20 cellular contexts compared by ENCODE assay signal in genomic region chr12:49942512-49942893, GRCh38. TPM values are rescaled to one million over a fixed set of nuclear protein-coding genes. Genes with fewer than 3 reads are reported as not detected.
"Had no signal": no experiment of that assay in that cellular context is flagged by ENCODE, and none has a peak within 500 bp of the region (broad histone marks: within the 10 kb centered on the region; RNA-seq: fewer than 3 reads in every experiment).

No MANE protein-coding gene starts in this region.

- H3K27ac Mint-ChIP-seq: activated B cell treated with CpG ODN at 0.5 μM for 24 hours; activated naive CD8-positive, alpha-beta T cell treated with anti-CD3 and anti-CD28 coated beads, Interleukin-2, amount 10 ng/mL, durations not matched to agents 7 days and 5 days; immature natural killer cell had no signal

- ATAC-seq: effector memory CD8-positive, alpha-beta T cell; gastrocnemius medialis; heart left ventricle; natural killer cell treated with Interleukin-12 subunit alpha and Interleukin-12 subunit beta and Interleukin-15 and Interleukin-18, amount 100 ng/mL, for 72 hours; right lobe of liver; SK-N-SH treated with all-trans-retinoic acid at 6 μM for 48 hours had no signal

- H3K36me3 ChIP-seq: gastrocnemius medialis, heart left ventricle, right lobe of liver, stomach had no signal

- H3K4me3 ChIP-seq: gastrocnemius medialis, heart left ventricle, right lobe of liver, stomach, testis had no signal

- H3K4me3 Mint-ChIP-seq: activated B cell treated with CpG ODN at 0.5 μM for 24 hours; activated naive CD8-positive, alpha-beta T cell treated with anti-CD3 and anti-CD28 coated beads, Interleukin-2, amount 10 ng/mL, durations not matched to agents 7 days and 5 days; effector memory CD8-positive, alpha-beta T cell; immature natural killer cell; natural killer cell treated with Interleukin-12 subunit alpha and Interleukin-12 subunit beta and Interleukin-15 and Interleukin-18, amount 100 ng/mL, for 72 hours had no signal

- FAIRE-seq: TTC549 had no signal

- H3K27me3 ChIP-seq: gastrocnemius medialis, heart left ventricle, right lobe of liver, stomach, testis had no signal

- H3K9me3 ChIP-seq: gastrocnemius medialis, heart left ventricle, right lobe of liver, stomach, testis had no signal

- H3K4me1 ChIP-seq: gastrocnemius medialis had no signal

- H3K36me3 Mint-ChIP-seq: activated naive CD8-positive, alpha-beta T cell treated with anti-CD3 and anti-CD28 coated beads, Interleukin-2, amount 10 ng/mL, durations not matched to agents 7 days and 5 days; immature natural killer cell; natural killer cell treated with Interleukin-12 subunit alpha and Interleukin-12 subunit beta and Interleukin-15 and Interleukin-18, amount 100 ng/mL, for 72 hours had no signal

- H3K27me3 Mint-ChIP-seq: effector memory CD8-positive, alpha-beta T cell had no signal

- DNase-seq: activated B cell treated with CpG ODN at 0.5 μM for 24 hours; activated CD4-positive, alpha-beta T cell treated with anti-CD3 and anti-CD28 coated beads for 48 hours; effector memory CD8-positive, alpha-beta T cell; gastrocnemius medialis; heart left ventricle; immature natural killer cell; mesenchymal stem cell; testis had no signal

- H3K9me3 Mint-ChIP-seq: activated B cell treated with CpG ODN at 0.5 μM for 24 hours; activated naive CD8-positive, alpha-beta T cell treated with anti-CD3 and anti-CD28 coated beads, Interleukin-2, amount 10 ng/mL, durations not matched to agents 7 days and 5 days; effector memory CD8-positive, alpha-beta T cell; immature natural killer cell; natural killer cell treated with Interleukin-12 subunit alpha and Interleukin-12 subunit beta and Interleukin-15 and Interleukin-18, amount 100 ng/mL, for 72 hours had no signal

- H3K27ac ChIP-seq: gastrocnemius medialis, heart left ventricle, right lobe of liver, stomach, testis had no signal

RNA-seq across cellular contexts. Expression of gene AQP2, which starts 8.0 kb away (rescaled TPM):
- total RNA-seq: activated B cell treated with CpG ODN at 0.5 μM for 24 hours; activated naive CD8-positive, alpha-beta T cell treated with anti-CD3 and anti-CD28 coated beads, Interleukin-2, amount 10 ng/mL, durations not matched to agents 7 days and 5 days; gastrocnemius medialis; heart left ventricle; liver; natural killer cell treated with Interleukin-12 subunit alpha and Interleukin-12 subunit beta and Interleukin-15 and Interleukin-18, amount 100 ng/mL, for 72 hours; osteoblast; pulmonary artery endothelial cell; right lobe of liver; T-helper 1 cell treated with Interleukin-12 subunit alpha and Interleukin-12 subunit beta and Interleukin-4 antibody, amounts not matched to agents 30 ng/mL and 1 ng/mL, for 36 hours had no signal
- polyA plus RNA-seq: aorta, heart left ventricle, immature natural killer cell, liver, stomach had no signal

RNA-seq across cellular contexts. Expression of gene AQP5, which starts 19.2 kb away (rescaled TPM):
- total RNA-seq: activated B cell treated with CpG ODN at 0.5 μM for 24 hours; activated naive CD8-positive, alpha-beta T cell treated with anti-CD3 and anti-CD28 coated beads, Interleukin-2, amount 10 ng/mL, durations not matched to agents 7 days and 5 days; gastrocnemius medialis; liver; natural killer cell treated with Interleukin-12 subunit alpha and Interleukin-12 subunit beta and Interleukin-15 and Interleukin-18, amount 100 ng/mL, for 72 hours; osteoblast; right lobe of liver; T-helper 1 cell treated with Interleukin-12 subunit alpha and Interleukin-12 subunit beta and Interleukin-4 antibody, amounts not matched to agents 30 ng/mL and 1 ng/mL, for 36 hours had no signal
- polyA plus RNA-seq: immature natural killer cell, liver had no signal

RNA-seq across cellular contexts. Expression of gene AQP6, which starts 30.2 kb away (rescaled TPM):
- total RNA-seq: activated B cell treated with CpG ODN at 0.5 μM for 24 hours; activated naive CD8-positive, alpha-beta T cell treated with anti-CD3 and anti-CD28 coated beads, Interleukin-2, amount 10 ng/mL, durations not matched to agents 7 days and 5 days; gastrocnemius medialis; heart left ventricle; liver; natural killer cell treated with Interleukin-12 subunit alpha and Interleukin-12 subunit beta and Interleukin-15 and Interleukin-18, amount 100 ng/mL, for 72 hours; osteoblast; pulmonary artery endothelial cell; T-helper 1 cell treated with Interleukin-12 subunit alpha and Interleukin-12 subunit beta and Interleukin-4 antibody, amounts not matched to agents 30 ng/mL and 1 ng/mL, for 36 hours; ureter had no signal
- polyA plus RNA-seq: aorta, immature natural killer cell had no signal

RNA-seq across cellular contexts. Expression of gene FAIM2, which starts 38.8 kb away (rescaled TPM):
- total RNA-seq: activated B cell treated with CpG ODN at 0.5 μM for 24 hours, pulmonary artery endothelial cell had no signal
